In genomic region chr18:55320399-55321255, GRCh38 we compare ENCODE assay signal across 9 cellular contexts.
DNase-seq lines count a peak whose midpoint lies in the region; ATAC-seq, FAIRE-seq and TF ChIP-seq lines count a peak whose summit lies in the region.
"Had no signal": no experiment of that assay in that cellular context is flagged by ENCODE, and none has a peak within 500 bp of the region (broad histone marks: within the 10 kb centered on the region; RNA-seq: fewer than 3 reads in every experiment).

No MANE protein-coding gene starts in this region.

- DNase-seq in BJ (ENCODE audit: low read depth) (no peak), NAMALWA (ENCODE audit: low spot score) (peak; percentile 78), chondrocyte (ENCODE audit: low spot score) (no peak), small intestine (no peak)
- DNase-seq in activated T-helper 2 cell treated with anti-CD3 and anti-CD28 coated beads, Interferon-gamma antibody, Interleukin-2, Interleukin-4, amounts not matched to agents 10 μg/mL and 5 μg/mL and 100 μg/mL, durations not matched to agents 14 hours and 24 hours and 36 hours (ENCODE audit: low spot score) = no peak
- DNase-seq in activated CD4-positive, alpha-beta T cell treated with anti-CD3 and anti-CD28 coated beads, Interleukin-2, amount 50 U/mL, for 1 hour = no peak
- DNase-seq in activated CD4-positive, alpha-beta T cell treated with anti-CD3 and anti-CD28 coated beads for 36 hours = no peak
- DNase-seq: effector CD4-positive, alpha-beta T cell had no signal

- peaks cover 61% of the 10 kb centered on the region for H3K4me1 Mint-ChIP-seq in chondrocyte (ENCODE audit: low read depth)
- peaks cover 8% of the 10 kb centered on the region for H3K4me1 Mint-ChIP-seq in activated T-helper 2 cell treated with anti-CD3 and anti-CD28 coated beads, Interferon-gamma antibody, Interleukin-2, Interleukin-4, amounts not matched to agents 10 μg/mL and 5 μg/mL and 100 μg/mL, durations not matched to agents 14 hours and 24 hours and 36 hours (ENCODE audit: low read depth)
- peaks cover 12% of the 10 kb centered on the region for H3K4me1 Mint-ChIP-seq in activated CD4-positive, alpha-beta T cell treated with anti-CD3 and anti-CD28 coated beads for 36 hours

- H3K4me1 ChIP-seq in neuron (ENCODE audit: insufficient read depth, low read length) = peaks cover 69% of the 10 kb centered on the region
- H3K4me1 ChIP-seq in small intestine (ENCODE audit: control insufficient read depth in 2 of 2, insufficient read depth in 1 of 2, low read depth in 1 of 2, low read length in 1 of 2) = no peaks in the 10 kb centered on the region

- H3K36me3 Mint-ChIP-seq in chondrocyte (ENCODE audit: low read depth) = no peaks in the 10 kb centered on the region
- H3K36me3 Mint-ChIP-seq in activated T-helper 2 cell treated with anti-CD3 and anti-CD28 coated beads, Interferon-gamma antibody, Interleukin-2, Interleukin-4, amounts not matched to agents 10 μg/mL and 5 μg/mL and 100 μg/mL, durations not matched to agents 14 hours and 24 hours and 36 hours (ENCODE audit: low read depth) = no peaks in the 10 kb centered on the region
- peaks cover 3% of the 10 kb centered on the region for H3K36me3 Mint-ChIP-seq in activated CD4-positive, alpha-beta T cell treated with anti-CD3 and anti-CD28 coated beads for 36 hours (ENCODE audit: low read depth)

- POLR2A ChIA-PET in BJ (lab: Charles Lee) = no interaction called here
- POLR2A ChIA-PET in activated CD4-positive, alpha-beta T cell treated with anti-CD3 and anti-CD28 coated beads for 36 hours (lab: Charles Lee) = interaction anchor here (0.7 kb wide), 1 partner anchor 1242 kb away, joined by 7 read pairs; no protein-coding TSS in a partner anchor

- H3K27ac ChIP-seq in small intestine (ENCODE audit: low read depth in 1 of 2, low read length in 1 of 2) = peak overlapping the region in 1 of 2 donors; percentile 89

- no peaks in the 10 kb centered on the region for H3K27me3 Mint-ChIP-seq in chondrocyte (ENCODE audit: low read depth)
- peaks cover 51% of the 10 kb centered on the region for H3K27me3 Mint-ChIP-seq in activated T-helper 2 cell treated with anti-CD3 and anti-CD28 coated beads, Interferon-gamma antibody, Interleukin-2, Interleukin-4, amounts not matched to agents 10 μg/mL and 5 μg/mL and 100 μg/mL, durations not matched to agents 14 hours and 24 hours and 36 hours (ENCODE audit: low read depth)
- H3K27me3 Mint-ChIP-seq in activated CD4-positive, alpha-beta T cell treated with anti-CD3 and anti-CD28 coated beads for 36 hours = peaks cover 30% of the 10 kb centered on the region

- H2AFZ ChIP-seq in neuron (ENCODE audit: low read depth, low read length) = peak overlapping the region; percentile 50

- H3K4me3 ChIP-seq in BJ (ENCODE audit: low read depth, low read length) (peak overlapping the region; percentile 61), neuron (ENCODE audit: low read length) (peak overlapping the region; percentile 63), small intestine (ENCODE audit: low read depth in 1 of 2, low read length in 2 of 2) (peak overlapping the region in 1 of 2 donors; percentile 44)

- intact Hi-C loops in activated T-helper 2 cell treated with anti-CD3 and anti-CD28 coated beads, Interferon-gamma antibody, Interleukin-2, Interleukin-4, amounts not matched to agents 10 μg/mL and 5 μg/mL and 100 μg/mL, durations not matched to agents 14 hours and 24 hours and 36 hours (cut with micrococcal nuclease) = loop anchor here (5.0 kb wide), 1 partner anchor 88 kb away; no protein-coding TSS in a partner anchor
- intact Hi-C loops in activated CD4-positive, alpha-beta T cell treated with anti-CD3 and anti-CD28 coated beads for 36 hours (cut with DNase I, micrococcal nuclease) = no loop called here

- no peak for ATAC-seq in activated CD4-positive, alpha-beta T cell treated with anti-CD3 and anti-CD28 coated beads for 36 hours

- WGBS in small intestine, 3 donors = 37 to 61% (median 56%) methylated on average over 9 of the region's 9 CpGs

- CTCF ChIA-PET in BJ (lab: Yijun Ruan, JAX) = interaction anchor here (0.7 to 2.5 kb wide), 3 partner anchors 45 to 459 kb away, joined by 3 to 13 read pairs (median 4); no protein-coding TSS in a partner anchor
- CTCF ChIA-PET in activated CD4-positive, alpha-beta T cell treated with anti-CD3 and anti-CD28 coated beads for 36 hours (lab: Charles Lee) = no interaction called here

- no peak for TF ChIP-seq CTCF in BJ (IDR thresholded peaks at IDR 0.05; ENCODE audit: insufficient read depth, low read depth, low read length)
- no peak for TF ChIP-seq CTCF in chondrocyte (IDR thresholded peaks at IDR 0.05)

- H3K27me3 ChIP-seq in BJ (ENCODE audit: control insufficient read depth, insufficient read depth, low read length) (no peaks in the 10 kb centered on the region), neuron (ENCODE audit: insufficient read depth, low read length) (no peaks in the 10 kb centered on the region), small intestine (ENCODE audit: control insufficient read depth in 2 of 2, insufficient read depth in 2 of 2, low read length in 2 of 2) (no peaks in the 10 kb centered on the region)

- peak overlapping the region; percentile 89 for H3K4me3 Mint-ChIP-seq in chondrocyte (ENCODE audit: unreplicated experiment)
- no peak overlapping the region for H3K4me3 Mint-ChIP-seq in activated T-helper 2 cell treated with anti-CD3 and anti-CD28 coated beads, Interferon-gamma antibody, Interleukin-2, Interleukin-4, amounts not matched to agents 10 μg/mL and 5 μg/mL and 100 μg/mL, durations not matched to agents 14 hours and 24 hours and 36 hours (ENCODE audit: low read depth)
- no peak overlapping the region for H3K4me3 Mint-ChIP-seq in activated CD4-positive, alpha-beta T cell treated with anti-CD3 and anti-CD28 coated beads for 36 hours

- peak overlapping the region; percentile 96 for H3K27ac Mint-ChIP-seq in chondrocyte (ENCODE audit: unreplicated experiment)
- no peak overlapping the region for H3K27ac Mint-ChIP-seq in activated T-helper 2 cell treated with anti-CD3 and anti-CD28 coated beads, Interferon-gamma antibody, Interleukin-2, Interleukin-4, amounts not matched to agents 10 μg/mL and 5 μg/mL and 100 μg/mL, durations not matched to agents 14 hours and 24 hours and 36 hours
- H3K27ac Mint-ChIP-seq in activated CD4-positive, alpha-beta T cell treated with anti-CD3 and anti-CD28 coated beads for 36 hours = no peak overlapping the region

- no peaks in the 10 kb centered on the region for H3K9me3 Mint-ChIP-seq in chondrocyte (ENCODE audit: low read depth)
- H3K9me3 Mint-ChIP-seq in activated T-helper 2 cell treated with anti-CD3 and anti-CD28 coated beads, Interferon-gamma antibody, Interleukin-2, Interleukin-4, amounts not matched to agents 10 μg/mL and 5 μg/mL and 100 μg/mL, durations not matched to agents 14 hours and 24 hours and 36 hours = no peaks in the 10 kb centered on the region
- H3K9me3 Mint-ChIP-seq in activated CD4-positive, alpha-beta T cell treated with anti-CD3 and anti-CD28 coated beads for 36 hours (ENCODE audit: low read depth) = no peaks in the 10 kb centered on the region

- H3K36me3 ChIP-seq in BJ (ENCODE audit: control insufficient read depth, insufficient read depth, low read length) = no peaks in the 10 kb centered on the region
- H3K36me3 ChIP-seq in neuron (ENCODE audit: insufficient read depth, low read length) = no peaks in the 10 kb centered on the region
- no peaks in the 10 kb centered on the region for H3K36me3 ChIP-seq in small intestine (ENCODE audit: control insufficient read depth in 2 of 2, insufficient read depth in 2 of 2, low read length in 2 of 2)

- FAIRE-seq in small intestine (lab: Jason Lieb, UNC) = no peak

- H3K9me3 ChIP-seq in neuron (ENCODE audit: low read length) (no peaks in the 10 kb centered on the region), small intestine (ENCODE audit: control insufficient read depth, low read depth) (no peaks in the 10 kb centered on the region)
